ENCODE assay signal across 11 cellular contexts in the genomic region with DNA sequence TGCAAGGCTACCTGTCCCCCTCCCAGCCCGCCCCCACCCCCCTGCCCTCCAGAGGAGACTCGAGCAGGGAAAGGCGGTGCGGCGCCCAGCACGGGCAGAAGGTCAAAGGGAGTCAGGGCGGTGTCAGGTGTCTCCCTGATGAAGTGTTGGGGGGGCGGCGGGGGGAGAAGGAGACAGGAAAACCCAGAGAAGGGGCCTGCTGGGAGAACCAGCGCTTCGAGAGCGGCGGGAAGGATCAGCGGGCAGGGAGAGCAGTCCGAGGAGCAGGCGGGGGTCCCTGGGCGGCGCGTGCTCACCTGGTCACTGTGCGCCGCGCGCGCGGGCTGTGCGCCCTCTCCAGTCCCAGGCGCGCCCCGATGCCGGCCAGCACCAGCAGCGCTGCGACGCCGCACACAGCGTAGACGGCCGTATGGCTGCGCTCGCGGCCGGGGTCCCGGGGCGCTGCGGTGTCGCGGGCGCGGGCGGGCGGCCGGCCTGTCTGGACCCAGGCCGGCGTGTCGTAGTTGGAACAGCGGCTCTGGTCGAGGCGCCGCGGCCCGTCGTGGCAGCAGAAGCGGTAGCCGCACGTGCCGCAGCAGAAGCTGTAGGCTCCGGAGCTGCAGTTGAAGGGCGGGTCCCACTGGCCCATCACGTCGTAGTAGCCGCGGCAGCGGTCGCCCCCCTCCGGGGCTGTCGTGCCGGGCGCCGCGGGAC.
DNase-seq lines count a peak whose midpoint lies in the region; ATAC-seq and TF ChIP-seq lines count a peak whose summit lies in the region.
"Had no signal": no experiment of that assay in that cellular context is flagged by ENCODE, and none has a peak within 500 bp of the region (broad histone marks: within the 10 kb centered on the region; RNA-seq: fewer than 3 reads in every experiment).

No MANE protein-coding gene starts in this region.

- no peak for ATAC-seq in GM21723 (IDR thresholded peaks at IDR 0.05; ENCODE audit: unreplicated experiment)
- no peak for ATAC-seq in GM18870 (IDR thresholded peaks at IDR 0.05; ENCODE audit: unreplicated experiment)

- DNase-seq in GM10266 (ENCODE audit: extremely low spot score) (no peak), iPS-NIHi11 (ENCODE audit: low spot score) (peak; percentile 65)
- DNase-seq in activated T-cell treated with anti-CD3 and anti-CD28 coated beads, Interleukin-2, amount 50 U/mL, for 24 hours, result peak; percentile 59
- no peak for DNase-seq in activated CD4-positive, CD25-positive, alpha-beta regulatory T cell (lab: John Stamatoyannopoulos, UW)
- DNase-seq: activated effector memory CD4-positive, alpha-beta T cell treated with Interleukin-2 at 50 U/mL for 16 hours; HFFc6; kidney; naive thymus-derived CD8-positive, alpha-beta T cell had no signal

- H3K27ac ChIP-seq in BLaER1, result no peak overlapping the region

- peaks cover 90% of the 10 kb centered on the region for H3K27me3 ChIP-seq in BLaER1

- no peaks in the 10 kb centered on the region for H3K9me3 ChIP-seq in BLaER1

- H3K9me3 Mint-ChIP-seq in activated T-cell treated with anti-CD3 and anti-CD28 coated beads, Interleukin-2, amount 50 U/mL, for 24 hours, result no peaks in the 10 kb centered on the region
- H3K9me3 Mint-ChIP-seq: HFFc6; naive thymus-derived CD8-positive, alpha-beta T cell had no signal

- H3K4me1 ChIP-seq in BLaER1, result peaks cover 57% of the 10 kb centered on the region

- peaks cover 42% of the 10 kb centered on the region for H3K4me1 Mint-ChIP-seq in activated T-cell treated with anti-CD3 and anti-CD28 coated beads, Interleukin-2, amount 50 U/mL, for 24 hours (ENCODE audit: low read depth)

- no peak overlapping the region for H3K4me3 Mint-ChIP-seq in activated T-cell treated with anti-CD3 and anti-CD28 coated beads, Interleukin-2, amount 50 U/mL, for 24 hours
- H3K4me3 Mint-ChIP-seq: HFFc6 had no signal

- TF ChIP-seq CTCF in GM10266 (IDR thresholded peaks at IDR 0.05; ENCODE audit: control insufficient read depth, insufficient read depth, low read depth, missing control alignments), result peak; percentile 27

- H3K27ac Mint-ChIP-seq in activated T-cell treated with anti-CD3 and anti-CD28 coated beads, Interleukin-2, amount 50 U/mL, for 24 hours, result no peak overlapping the region
- H3K27ac Mint-ChIP-seq: HFFc6 had no signal

- peak overlapping the region; percentile 57; the same call in 1 of the 2 replicates for H3K9ac ChIP-seq in BLaER1

- peak overlapping the region; percentile 96 for H3K4me2 ChIP-seq in BLaER1

- H4K20me1 ChIP-seq in BLaER1, result peaks cover 99% of the 10 kb centered on the region

- peaks cover 52% of the 10 kb centered on the region for H3K27me3 Mint-ChIP-seq in activated T-cell treated with anti-CD3 and anti-CD28 coated beads, Interleukin-2, amount 50 U/mL, for 24 hours

- H3K36me3 ChIP-seq in BLaER1, result no peaks in the 10 kb centered on the region

- peak overlapping the region; percentile 67 for H3K4me3 ChIP-seq in BLaER1

- no peaks in the 10 kb centered on the region for H3K36me3 Mint-ChIP-seq in activated T-cell treated with anti-CD3 and anti-CD28 coated beads, Interleukin-2, amount 50 U/mL, for 24 hours (ENCODE audit: low read depth)
- H3K36me3 Mint-ChIP-seq: naive thymus-derived CD8-positive, alpha-beta T cell had no signal

Comparison
In these comparisons a context has a peak if more than half of its experiments do, and no peak if none do; other contexts are left out.
1. DNase-seq: peak in activated T-cell treated with anti-CD3 and anti-CD28 coated beads, Interleukin-2, amount 50 U/mL, for 24 hours (single experiment) and iPS-NIHi11 (single experiment); none in GM10266 (single experiment) and activated CD4-positive, CD25-positive, alpha-beta regulatory T cell (0 of 4).